Comparison of ENCODE assay signal across 13 cellular contexts in the genomic region with DNA sequence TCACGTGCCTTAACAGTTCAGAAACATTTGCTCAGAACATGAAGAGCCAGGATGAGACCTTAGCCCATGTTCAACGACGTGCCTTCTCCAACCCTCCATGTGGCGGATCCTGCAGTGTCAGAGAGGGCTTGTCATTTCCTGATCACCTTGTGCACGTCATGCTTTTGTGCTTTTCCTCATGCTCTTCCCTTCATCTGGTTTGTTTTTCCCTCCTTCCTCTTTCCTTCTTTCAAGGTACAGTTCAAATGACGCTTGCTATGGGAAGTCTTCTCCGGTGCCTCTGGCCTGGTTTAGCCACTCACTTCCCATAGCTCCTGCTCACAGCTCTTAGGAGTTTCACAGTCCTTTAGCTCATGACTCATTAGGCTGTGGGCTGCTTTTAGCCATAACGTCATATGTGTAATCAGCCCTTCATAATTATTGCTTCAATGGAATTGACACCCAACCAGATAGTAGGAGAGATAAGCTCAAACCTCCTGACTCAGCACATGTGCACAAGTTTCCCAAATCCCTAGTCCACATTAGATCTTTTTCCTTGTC.
DNase-seq lines count a peak whose midpoint lies in the region; ATAC-seq, FAIRE-seq and TF ChIP-seq lines count a peak whose summit lies in the region.
"Had no signal": no experiment of that assay in that cellular context is flagged by ENCODE, and none has a peak within 500 bp of the region (broad histone marks: within the 10 kb centered on the region; RNA-seq: fewer than 3 reads in every experiment).

No MANE protein-coding gene starts in this region.

- no peak overlapping the region for H3K4me3 ChIP-seq in bronchial epithelial cell (ENCODE audit: low read depth, low read length)
- no peak overlapping the region for H3K4me3 ChIP-seq in osteoblast (ENCODE audit: insufficient read depth, low read length)
- H3K4me3 ChIP-seq: HAP-1, lung, thoracic aorta had no signal

- H3K4me3 Mint-ChIP-seq in immature natural killer cell, result no peak overlapping the region

- H3K4me1 ChIP-seq in osteoblast (ENCODE audit: insufficient read depth, low read length), result peaks cover 18% of the 10 kb centered on the region

- H3K4me1 Mint-ChIP-seq in immature natural killer cell, result no peaks in the 10 kb centered on the region

- no peaks in the 10 kb centered on the region for H4K20me1 ChIP-seq in osteoblast (ENCODE audit: insufficient read depth, low read length)

- DNase-seq in DMS79 treated with DMSO at 0.1 percent for 48 hours (lab: John Stamatoyannopoulos, UW), result peak; percentile 15
- DNase-seq in DMS79 (lab: John Stamatoyannopoulos, UW), result no peak
- peak; percentile 92 for DNase-seq in NCI-H146 treated with DMSO at 0.1 percent for 48 hours (lab: John Stamatoyannopoulos, UW; ENCODE audit: unreplicated experiment)
- DNase-seq in bronchial epithelial cell (ENCODE audit: low read depth), result peak; percentile 93
- peak; percentile 89 for DNase-seq in osteoblast (ENCODE audit: insufficient read length, low spot score, missing footprints)
- DNase-seq in NCI-H128 (lab: John Stamatoyannopoulos, UW; ENCODE audit: unreplicated experiment), result no peak
- no peak for DNase-seq in immature natural killer cell
- DNase-seq: stimulated activated CD4-positive, alpha-beta T cell treated with anti-CD3 and anti-CD28 coated beads, Interleukin-15, amount 100 ng/mL, for 24 hours had no signal

- TF ChIP-seq CTCF in bronchial epithelial cell (IDR thresholded peaks at IDR 0.05; ENCODE audit: insufficient read depth, low read length, severe bottlenecking) (no peak), osteoblast (IDR thresholded peaks at IDR 0.05; ENCODE audit: extremely low read depth, low read depth, low read length) (no peak)

- H3K9me3 Mint-ChIP-seq in immature natural killer cell, result peaks cover 0 to 3% (median 0%) of the 10 kb centered on the region in 6 donors

- no peaks in the 10 kb centered on the region for H3K27me3 ChIP-seq in bronchial epithelial cell (ENCODE audit: control insufficient read depth, insufficient read depth, low read length)
- no peaks in the 10 kb centered on the region for H3K27me3 ChIP-seq in osteoblast (ENCODE audit: insufficient read depth, low read length)

- no peaks in the 10 kb centered on the region for H3K36me3 Mint-ChIP-seq in immature natural killer cell

- H3K9me3 ChIP-seq in osteoblast (ENCODE audit: low read depth, low read length), result no peaks in the 10 kb centered on the region
- H3K9me3 ChIP-seq: HAP-1, thoracic aorta had no signal

- H3K27me3 Mint-ChIP-seq in immature natural killer cell (ENCODE audit: low read depth in 3 of 3), result peaks cover 0 to 1% (median 0%) of the 10 kb centered on the region in 3 donors

- H3K4me2 ChIP-seq in osteoblast (ENCODE audit: insufficient read depth, low read length), result peak overlapping the region; percentile 31

- H3K27ac ChIP-seq in osteoblast (ENCODE audit: low read depth, low read length), result peak overlapping the region; percentile 14
- H3K27ac ChIP-seq: thoracic aorta had no signal

- no peak for ATAC-seq in GM18907 (IDR thresholded peaks at IDR 0.05; ENCODE audit: unreplicated experiment)

- FAIRE-seq in bronchial epithelial cell (lab: Jason Lieb, UNC), result peak; percentile 66
- FAIRE-seq: A204.1 had no signal

- no peak overlapping the region for H3K27ac Mint-ChIP-seq in immature natural killer cell

- no peak overlapping the region for H2AFZ ChIP-seq in osteoblast (ENCODE audit: low read length)

- H3K36me3 ChIP-seq in bronchial epithelial cell (ENCODE audit: control insufficient read depth, insufficient read depth, low read length), result no peaks in the 10 kb centered on the region
- no peaks in the 10 kb centered on the region for H3K36me3 ChIP-seq in osteoblast (ENCODE audit: insufficient read depth, low read length)
- H3K36me3 ChIP-seq: HAP-1, thoracic aorta had no signal

- H3K79me2 ChIP-seq in osteoblast (ENCODE audit: insufficient read depth, low read length), result no peaks in the 10 kb centered on the region

Comparison
In these comparisons a context has a peak if more than half of its experiments do, and no peak if none do; other contexts are left out.
1. DNase-seq: peak in DMS79 treated with DMSO at 0.1 percent for 48 hours (single experiment), NCI-H146 treated with DMSO at 0.1 percent for 48 hours (single experiment), bronchial epithelial cell (single experiment) and osteoblast (single experiment); none in DMS79 (single experiment), NCI-H128 (single experiment) and immature natural killer cell (0 of 3).